8 cellular contexts compared by ENCODE assay signal in the genomic region with DNA sequence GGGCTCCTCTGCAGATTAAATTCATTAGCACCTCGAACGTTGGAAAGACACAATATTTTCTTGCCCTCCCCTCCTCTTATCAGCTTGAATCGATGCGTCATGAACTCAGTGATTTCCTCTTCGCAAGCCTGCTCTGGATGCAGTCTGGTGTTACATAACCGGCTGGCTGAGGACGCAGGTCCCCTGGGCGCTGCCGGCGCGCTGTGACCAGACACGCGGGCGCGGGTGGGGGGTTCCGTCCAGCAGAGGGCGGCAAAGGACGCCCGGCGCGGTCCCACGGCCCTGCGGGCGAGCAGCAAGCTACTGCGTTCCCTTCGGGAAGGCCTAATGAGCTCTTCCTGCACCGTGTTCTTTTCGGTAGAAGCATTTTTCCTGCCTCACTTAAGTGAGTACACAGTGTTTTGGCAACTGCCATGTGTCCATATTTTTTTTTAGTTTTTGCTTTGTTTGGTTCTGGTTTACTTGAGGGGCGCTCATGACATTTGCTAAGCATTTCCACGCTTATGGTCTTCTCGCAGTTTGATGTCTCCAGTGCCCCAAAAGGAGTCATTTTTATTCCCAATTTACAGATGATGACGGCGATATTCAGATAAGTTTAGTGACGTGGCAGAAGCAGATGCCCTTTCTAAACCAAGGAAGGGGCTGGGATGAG.
A peak's percentile ranks its signal among the peaks of the same experiment; 100 is the strongest.
DNase-seq lines count a peak whose midpoint lies in the region; ATAC-seq, FAIRE-seq and TF ChIP-seq lines count a peak whose summit lies in the region.

No MANE protein-coding gene starts in this region.

- peak; percentile 94 for DNase-seq in AG08395 (ENCODE audit: low spot score)
- DNase-seq in NCI-H2196 (lab: John Stamatoyannopoulos, UW; ENCODE audit: unreplicated experiment) = peak; percentile 62
- peak; percentile 57 for DNase-seq in activated CD4-positive, CD25-positive, alpha-beta regulatory T cell treated with anti-CD3 and anti-CD28 coated beads, Interleukin-2, amount 50 U/mL, for 16 hours (ENCODE audit: low read depth, low spot score)
- peak; percentile 74 for DNase-seq in central memory CD4-positive, alpha-beta T cell
- peak; percentile 97 for DNase-seq in kidney
- peak; percentile 53 to 72 for DNase-seq in stimulated activated CD4-positive, alpha-beta T cell treated with anti-CD3 and anti-CD28 coated beads, Interleukin-15, amount 100 ng/mL, for 48 hours (ENCODE audit: low read depth in 2 of 2)

- no peaks in the 10 kb centered on the region for H3K9me3 ChIP-seq in kidney (ENCODE audit: control insufficient read depth in 1 of 2, low read length in 2 of 2)

- TF ChIP-seq CTCF in kidney (IDR thresholded peaks at IDR 0.05; ENCODE audit: borderline replicate concordance, extremely low read depth, insufficient read depth) = peak; percentile 95

- H3K36me3 ChIP-seq in kidney (ENCODE audit: control insufficient read depth in 1 of 2, insufficient read depth in 2 of 2, low read length in 2 of 2) = no peaks in the 10 kb centered on the region

- H3K4me1 ChIP-seq in kidney (ENCODE audit: control insufficient read depth in 1 of 2, insufficient read depth in 1 of 2, low read depth in 1 of 2, low read length in 2 of 2) = peaks cover 0 to 9% of the 10 kb centered on the region in 2 donors

- ATAC-seq in GM18873 (IDR thresholded peaks at IDR 0.05; ENCODE audit: low FRiP score, unreplicated experiment) = peak; percentile 87
- ATAC-seq in HG03135 (IDR thresholded peaks at IDR 0.05; ENCODE audit: unreplicated experiment) = peak; percentile 92

- no peak overlapping the region for H3K27ac ChIP-seq in kidney (ENCODE audit: low read depth in 2 of 2, low read length in 2 of 2)

- intact Hi-C loops in kidney (cut with DNase I) = loop anchor here (5.0 kb wide), 1 partner anchor 242 kb away; no protein-coding TSS in a partner anchor

- H3K4me3 ChIP-seq in kidney (ENCODE audit: low read length in 2 of 2) = peak overlapping the region; percentile 15 to 51

- FAIRE-seq in kidney (lab: Jason Lieb, UNC) = no peak

- peak overlapping the region; percentile 8 to 62 for H3K9ac ChIP-seq in kidney (ENCODE audit: low read length in 2 of 2)
